In genomic region chr14:58617619-58618018, GRCh38 we compare ENCODE assay signal across 23 cellular contexts. TPM values are rescaled to one million over a fixed set of nuclear protein-coding genes. Genes with fewer than 3 reads are reported as not detected.
DNase-seq lines count a peak whose midpoint lies in the region; ATAC-seq and TF ChIP-seq lines count a peak whose summit lies in the region.
"Had no signal": no experiment of that assay in that cellular context is flagged by ENCODE, and none has a peak within 500 bp of the region (broad histone marks: within the 10 kb centered on the region; RNA-seq: fewer than 3 reads in every experiment).

No MANE protein-coding gene starts in this region.

- no peaks in the 10 kb centered on the region for H3K27me3 ChIP-seq in IMR-90 (ENCODE audit: control insufficient read depth, insufficient read depth, low read length)
- H3K27me3 ChIP-seq in ascending aorta: no peaks in the 10 kb centered on the region
- H3K27me3 ChIP-seq: SJSA1 had no signal

- H3K4me1 ChIP-seq in IMR-90 (ENCODE audit: control insufficient read depth, insufficient read depth, low read length) (no peaks in the 10 kb centered on the region), ascending aorta (no peaks in the 10 kb centered on the region)
- H3K4me1 ChIP-seq: SJSA1 had no signal

- BruUV-seq in IMR-90 (replicated peaks; lab: Mats Ljungman, UMichigan): no TSS peak

- H4K5ac ChIP-seq in IMR-90 (ENCODE audit: low read depth, low read length): no peak overlapping the region

- H2AK9ac ChIP-seq in IMR-90 (replicated peaks; ENCODE audit: low read depth, low read length, poor library complexity): no peak overlapping the region

- ATAC-seq in IMR-90 (ENCODE audit: low read depth): no peak; the same call in 1 of the 2 replicates
- no peak for ATAC-seq in HG02588 (IDR thresholded peaks at IDR 0.05; ENCODE audit: unreplicated experiment)
- no peak for ATAC-seq in HG02981 (IDR thresholded peaks at IDR 0.05; ENCODE audit: unreplicated experiment)

- TF ChIP-seq CTCF in IMR-90 (conservative IDR thresholded peaks at IDR 0.05; ENCODE audit: low read depth, low read length) (no peak), fibroblast of mammary gland (conservative IDR thresholded peaks at IDR 0.05; ENCODE audit: control insufficient read depth, insufficient read depth, low read depth, low read length) (no peak), ascending aorta (IDR thresholded peaks at IDR 0.05) (no peak)

- no peak overlapping the region for H3K4me2 ChIP-seq in IMR-90 (ENCODE audit: low read depth, low read length)
- H3K4me2 ChIP-seq: KMS-11 had no signal

- H3K4ac ChIP-seq in IMR-90 (ENCODE audit: low read depth, low read length): no peak overlapping the region

- no peak overlapping the region for H2AK5ac ChIP-seq in IMR-90 (ENCODE audit: low read depth, low read length)

- H3K4me3 ChIP-seq in IMR-90 (ENCODE audit: insufficient read depth, low read depth, low read length): no peak overlapping the region
- no peak overlapping the region for H3K4me3 ChIP-seq in fibroblast of mammary gland (ENCODE audit: control insufficient read depth, low read depth, low read length)
- H3K4me3 ChIP-seq in ascending aorta: no peak overlapping the region
- H3K4me3 ChIP-seq: SJSA1 had no signal

- TF ChIP-seq POLR2A in IMR-90 (IDR thresholded peaks at IDR 0.05; ENCODE audit: low read depth, low read length): no peak

- no peak overlapping the region for H2BK15ac ChIP-seq in IMR-90 (ENCODE audit: low read depth, low read length)

- dilution Hi-C loops in IMR-90 (cut with HindIII; ENCODE audit: low sequenced_read_pairs, unreplicated experiment): no loop called here

- H3K9me1 ChIP-seq in IMR-90 (ENCODE audit: insufficient read depth, low read length): no peaks in the 10 kb centered on the region

- WGBS in IMR-90 (ENCODE audit: extremely low coverage in 2 of 2, insufficient read length in 1 of 2), 2 experiments: no CpG with 5 or more reads among the region's 1 CpG

- CTCF ChIA-PET in IMR-90 (lab: Yijun Ruan, JAX): no interaction called here

- no peaks in the 10 kb centered on the region for H4K20me1 ChIP-seq in IMR-90 (ENCODE audit: insufficient read depth, low read length)

- H3K9ac ChIP-seq in IMR-90 (ENCODE audit: low read depth, low read length): no peak overlapping the region
- H3K9ac ChIP-seq: KMS-11 had no signal

- H3K36me3 ChIP-seq in IMR-90 (ENCODE audit: control insufficient read depth, insufficient read depth, low read length) (no peaks in the 10 kb centered on the region), ascending aorta (no peaks in the 10 kb centered on the region)
- H3K36me3 ChIP-seq: SJSA1 had no signal

- H2BK120ac ChIP-seq in IMR-90 (ENCODE audit: low read depth, low read length): no peak overlapping the region

- H4K91ac ChIP-seq in IMR-90 (ENCODE audit: insufficient read depth, low read depth, low read length): no peak overlapping the region

- H3K27ac ChIP-seq in IMR-90 (ENCODE audit: insufficient read depth, low read length) (no peak overlapping the region), ascending aorta (no peak overlapping the region)
- H3K27ac ChIP-seq: 22Rv1, KMS-11, SJSA1 had no signal

- TF ChIP-seq RAD21 in IMR-90 (IDR thresholded peaks at IDR 0.05; ENCODE audit: low read length): no peak

- H2AFZ ChIP-seq in IMR-90 (replicated peaks; ENCODE audit: low read length, poor library complexity): no peak overlapping the region

- H3K14ac ChIP-seq in IMR-90 (replicated peaks; ENCODE audit: low read depth, low read length): no peak overlapping the region

- no peaks in the 10 kb centered on the region for H3K79me1 ChIP-seq in IMR-90 (ENCODE audit: low read depth in 1 of 2, low read length in 2 of 2)

- H2BK5ac ChIP-seq in IMR-90 (ENCODE audit: low read depth, low read length, poor library complexity, severe bottlenecking): no peak overlapping the region

- no peak overlapping the region for H3K18ac ChIP-seq in IMR-90 (ENCODE audit: low read depth, low read length)

- no peak overlapping the region for H4K8ac ChIP-seq in IMR-90 (ENCODE audit: low read depth in 2 of 2, low read length in 2 of 2)

- H3K9me3 ChIP-seq in IMR-90 (ENCODE audit: control insufficient read depth, insufficient read depth, low read length) (no peaks in the 10 kb centered on the region), ascending aorta (no peaks in the 10 kb centered on the region)
- H3K9me3 ChIP-seq: SJSA1 had no signal

- peak; percentile 13 for DNase-seq in AG08395 (ENCODE audit: low spot score)
- peak; percentile 18 for DNase-seq in IMR-90
- peak; percentile 38 for DNase-seq in fibroblast of mammary gland (ENCODE audit: low read depth)
- DNase-seq in renal cortical epithelial cell (ENCODE audit: low read depth): peak; percentile 71
- DNase-seq in ascending aorta (ENCODE audit: low spot score in 2 of 2): no peak
- DNase-seq: Calu3; DMS79 treated with DMSO at 0.1 percent for 48 hours; GF-D8; NCI-H1048; NCI-H1417; NCI-H1694; NCI-H2029 treated with DMSO at 0.1 percent for 48 hours; NCI-H446 treated with DMSO at 0.1 percent for 48 hours; NCI-H526; NCI-H82; NK-92 treated with Interleukin-12 subunit alpha and Interleukin-12 subunit beta, amount 100 ng/mL, for 24 hours; Right ventricle myocardium superior; RPMI8226 had no signal

- intact Hi-C loops in IMR-90 (cut with micrococcal nuclease) (no loop called here), ascending aorta (cut with DNase I) (no loop called here)

- no peak overlapping the region for H2BK20ac ChIP-seq in IMR-90 (ENCODE audit: low read depth, low read length)

- in situ Hi-C loops in IMR-90 (cut with MboI; ENCODE audit: low sequenced_read_pairs): no loop called here

- no peak overlapping the region for H3K23ac ChIP-seq in IMR-90 (ENCODE audit: low read depth, low read length)

- H3K56ac ChIP-seq in IMR-90 (ENCODE audit: extremely low read depth, insufficient read depth, low read length): no peak overlapping the region

- POLR2A ChIA-PET in IMR-90 (lab: Charles Lee; ENCODE audit: unreplicated experiment): no interaction called here

TF ChIP-seq in IMR-90, 13 proteins besides CTCF, POLR2A, EP300 and RAD21:
- TF ChIP-seq RFX5 (IDR thresholded peaks at IDR 0.05; ENCODE audit: low read depth, low read length) (no peak), MAFK (IDR thresholded peaks at IDR 0.05; ENCODE audit: low read depth, low read length) (no peak), FOS (IDR thresholded peaks at IDR 0.05; ENCODE audit: low read depth, low read length) (no peak), NFE2L2 (IDR thresholded peaks at IDR 0.05; ENCODE audit: low read depth, low read length) (no peak), CEBPB (IDR thresholded peaks at IDR 0.05; ENCODE audit: low read depth, low read length) (peak; percentile 59; the same call in 1 of the 2 replicates), MXI1 (IDR thresholded peaks at IDR 0.05; ENCODE audit: borderline replicate concordance, low read depth, low read length) (no peak)
- TF ChIP-seq, protein P1, sequence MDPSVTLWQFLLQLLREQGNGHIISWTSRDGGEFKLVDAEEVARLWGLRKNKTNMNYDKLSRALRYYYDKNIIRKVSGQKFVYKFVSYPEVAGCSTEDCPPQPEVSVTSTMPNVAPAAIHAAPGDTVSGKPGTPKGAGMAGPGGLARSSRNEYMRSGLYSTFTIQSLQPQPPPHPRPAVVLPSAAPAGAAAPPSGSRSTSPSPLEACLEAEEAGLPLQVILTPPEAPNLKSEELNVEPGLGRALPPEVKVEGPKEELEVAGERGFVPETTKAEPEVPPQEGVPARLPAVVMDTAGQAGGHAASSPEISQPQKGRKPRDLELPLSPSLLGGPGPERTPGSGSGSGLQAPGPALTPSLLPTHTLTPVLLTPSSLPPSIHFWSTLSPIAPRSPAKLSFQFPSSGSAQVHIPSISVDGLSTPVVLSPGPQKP (IDR thresholded peaks at IDR 0.05; ENCODE audit: borderline replicate concordance, low read depth, low read length): no peak

RNA-seq across cellular contexts. Expression of gene DACT1, which starts 20.1 kb away (rescaled TPM):
- total RNA-seq in IMR-90 (2012; rRNA removed): 8.1 and 9.7 TPM in 2 replicates
- 5.8 and 6.5 TPM in 2 replicates for polyA plus RNA-seq in IMR-90 (2012; rRNA removed)
- polyA plus RNA-seq in IMR-90 (2012; cell fraction: cytosol; rRNA removed): 3.1 and 3.3 TPM in 2 replicates
- 5.1 and 11.9 TPM in 2 replicates for polyA plus RNA-seq in IMR-90 (2012; cell fraction: nucleus; rRNA removed; ENCODE audit: low replicate concordance)
- 6.9 and 15.5 TPM in 2 replicates for total RNA-seq in renal cortical epithelial cell
- total RNA-seq in ascending aorta: 46.0 TPM
- total RNA-seq: Calu3 had no signal

Comparison
In these comparisons a context has a peak if more than half of its experiments do, and no peak if none do; other contexts are left out.
1. DNase-seq: peak in AG08395 (single experiment), IMR-90 (single experiment), fibroblast of mammary gland (single experiment) and renal cortical epithelial cell (single experiment); none in ascending aorta (0 of 2).